Comparison of ENCODE assay signal across 8 cellular contexts in genomic region chr1:212470059-212470458, GRCh38. TPM values are rescaled to one million over a fixed set of nuclear protein-coding genes. Genes with fewer than 3 reads are reported as not detected.
A peak's percentile ranks its signal among the peaks of the same experiment; 100 is the strongest.
DNase-seq lines count a peak whose midpoint lies in the region; ATAC-seq and TF ChIP-seq lines count a peak whose summit lies in the region.

No MANE protein-coding gene starts in this region.

- H3K4me1 ChIP-seq in testis: no peaks in the 10 kb centered on the region

- DNase-seq in chondrocyte (ENCODE audit: low spot score): peak; percentile 77
- peak; percentile 93 to 97 for DNase-seq in lower leg skin (ENCODE audit: low spot score in 2 of 2)
- DNase-seq in testis: peak; percentile 89
- no peak for DNase-seq in DMS153 (lab: John Stamatoyannopoulos, UW)
- DNase-seq in stimulated activated effector memory CD8-positive, alpha-beta T cell treated with anti-CD3 and anti-CD28 coated beads, Interleukin-12 subunit alpha, Interleukin-12 subunit beta, amount 100 ng/mL, for 72 hours (ENCODE audit: low spot score in 2 of 2): no peak
- no peak for DNase-seq in mesenteric fat pad (ENCODE audit: low spot score)

- TF ChIP-seq POLR2A in lower leg skin (IDR thresholded peaks at IDR 0.05) (no peak), testis (IDR thresholded peaks at IDR 0.05) (no peak)

- H3K36me3 ChIP-seq in testis (ENCODE audit: low read depth, missing control alignments): no peaks in the 10 kb centered on the region

- no peaks in the 10 kb centered on the region for H3K9me3 Mint-ChIP-seq in chondrocyte (ENCODE audit: low read depth)
- no peaks in the 10 kb centered on the region for H3K9me3 Mint-ChIP-seq in stimulated activated effector memory CD8-positive, alpha-beta T cell treated with anti-CD3 and anti-CD28 coated beads, Interleukin-12 subunit alpha, Interleukin-12 subunit beta, amount 100 ng/mL, for 72 hours

- TF ChIP-seq CTCF in chondrocyte (IDR thresholded peaks at IDR 0.05) (no peak), lower leg skin (IDR thresholded peaks at IDR 0.05) (no peak), testis (IDR thresholded peaks at IDR 0.05) (no peak)

- H3K27ac ChIP-seq in testis: peak overlapping the region in 1 of 2 donors; percentile 78

- H3K36me3 Mint-ChIP-seq in chondrocyte (ENCODE audit: low read depth): no peaks in the 10 kb centered on the region
- H3K36me3 Mint-ChIP-seq in stimulated activated effector memory CD8-positive, alpha-beta T cell treated with anti-CD3 and anti-CD28 coated beads, Interleukin-12 subunit alpha, Interleukin-12 subunit beta, amount 100 ng/mL, for 72 hours: peaks cover 7% of the 10 kb centered on the region

- H3K4me1 Mint-ChIP-seq in chondrocyte (ENCODE audit: low read depth): peaks cover 10% of the 10 kb centered on the region
- H3K4me1 Mint-ChIP-seq in stimulated activated effector memory CD8-positive, alpha-beta T cell treated with anti-CD3 and anti-CD28 coated beads, Interleukin-12 subunit alpha, Interleukin-12 subunit beta, amount 100 ng/mL, for 72 hours: peaks cover 7% of the 10 kb centered on the region

- 17 to 32% methylated on average over 15 of the region's 15 CpGs for WGBS in lower leg skin, 2 donors
- 52 to 55% methylated on average over 8 to 15 of the region's 15 CpGs for WGBS in testis, 2 donors

- H3K4me3 ChIP-seq in lower leg skin (ENCODE audit: low read depth, poor library complexity, severe bottlenecking) (no peak overlapping the region), testis (no peak overlapping the region)

- no peak for TF ChIP-seq RAD21 in Ishikawa (IDR thresholded peaks at IDR 0.05; ENCODE audit: low read depth)

- no peaks in the 10 kb centered on the region for H3K27me3 ChIP-seq in testis

- TF ChIP-seq EP300 in Ishikawa (IDR thresholded peaks at IDR 0.05; ENCODE audit: borderline replicate concordance): no peak

- no peaks in the 10 kb centered on the region for H3K9me3 ChIP-seq in testis

- intact Hi-C loops in lower leg skin (cut with DNase I; ENCODE audit: low total_unique reads): loop anchor here (10.0 kb wide), 1 partner anchor 155 kb away; a partner anchor contains a TSS
- intact Hi-C loops in testis (cut with DNase I; ENCODE audit: low total_unique reads): no loop called here

- no peaks in the 10 kb centered on the region for H3K27me3 Mint-ChIP-seq in chondrocyte (ENCODE audit: low read depth)

- no peak for ATAC-seq in GM18861 (IDR thresholded peaks at IDR 0.05; ENCODE audit: unreplicated experiment)
- no peak for ATAC-seq in stimulated activated effector memory CD8-positive, alpha-beta T cell treated with anti-CD3 and anti-CD28 coated beads, Interleukin-12 subunit alpha, Interleukin-12 subunit beta, amount 100 ng/mL, for 72 hours

- peak overlapping the region; percentile 98 for H3K27ac Mint-ChIP-seq in chondrocyte (ENCODE audit: unreplicated experiment)
- no peak overlapping the region for H3K27ac Mint-ChIP-seq in stimulated activated effector memory CD8-positive, alpha-beta T cell treated with anti-CD3 and anti-CD28 coated beads, Interleukin-12 subunit alpha, Interleukin-12 subunit beta, amount 100 ng/mL, for 72 hours

- H3K4me3 Mint-ChIP-seq in chondrocyte (ENCODE audit: unreplicated experiment): peak overlapping the region; percentile 58
- no peak overlapping the region for H3K4me3 Mint-ChIP-seq in stimulated activated effector memory CD8-positive, alpha-beta T cell treated with anti-CD3 and anti-CD28 coated beads, Interleukin-12 subunit alpha, Interleukin-12 subunit beta, amount 100 ng/mL, for 72 hours

TF ChIP-seq in Ishikawa, 13 proteins besides CTCF, POLR2A, EP300 and RAD21:
- TF ChIP-seq REST (IDR thresholded peaks at IDR 0.05; ENCODE audit: low read depth): no peak
- 0 out of 2 replicates have a peak, but pooled peaks have one; percentile 26 for TF ChIP-seq NFIC (IDR thresholded peaks at IDR 0.05)
- peak; percentile 74 for TF ChIP-seq MAX (IDR thresholded peaks at IDR 0.05)

RNA-seq across cellular contexts. Expression of gene NENF, which starts 37.3 kb away (rescaled TPM):
- total RNA-seq in chondrocyte: 48.6 to 55.0 TPM (median 50.1 TPM) in 3 replicates
- total RNA-seq in lower leg skin: 100 to 1,000 TPM in 1 of 4 donors, 10 to 100 TPM in 3; 82.8 to 139 (median 84.6) TPM
- total RNA-seq in testis: 10 to 100 TPM; 33.9 to 54.6 TPM
- polyA plus RNA-seq in testis (ENCODE audit: insufficient read depth, low read depth, low replicate concordance): 41.6 TPM
- 55.7 TPM for total RNA-seq in mesenteric fat pad

RNA-seq across cellular contexts. Expression of gene PACC1, which starts 55.4 kb away (rescaled TPM):
- total RNA-seq in chondrocyte (7.6 to 11.2 TPM (median 9.7 TPM) in 3 replicates), lower leg skin (1 to 10 TPM; 2.5 to 8.6 (median 6.1) TPM), testis (10 to 100 TPM; 10.2 to 13.4 TPM), mesenteric fat pad (7.4 TPM)
- 15.9 TPM for polyA plus RNA-seq in testis (ENCODE audit: insufficient read depth, low read depth, low replicate concordance)

Comparison
In these comparisons a context has a peak if more than half of its experiments do, and no peak if none do; other contexts are left out.
1. DNase-seq: peak in chondrocyte (single experiment), lower leg skin (2 of 2) and testis (single experiment); none in DMS153 (single experiment), stimulated activated effector memory CD8-positive, alpha-beta T cell treated with anti-CD3 and anti-CD28 coated beads, Interleukin-12 subunit alpha, Interleukin-12 subunit beta, amount 100 ng/mL, for 72 hours (0 of 2) and mesenteric fat pad (single experiment).